In the genomic region with DNA sequence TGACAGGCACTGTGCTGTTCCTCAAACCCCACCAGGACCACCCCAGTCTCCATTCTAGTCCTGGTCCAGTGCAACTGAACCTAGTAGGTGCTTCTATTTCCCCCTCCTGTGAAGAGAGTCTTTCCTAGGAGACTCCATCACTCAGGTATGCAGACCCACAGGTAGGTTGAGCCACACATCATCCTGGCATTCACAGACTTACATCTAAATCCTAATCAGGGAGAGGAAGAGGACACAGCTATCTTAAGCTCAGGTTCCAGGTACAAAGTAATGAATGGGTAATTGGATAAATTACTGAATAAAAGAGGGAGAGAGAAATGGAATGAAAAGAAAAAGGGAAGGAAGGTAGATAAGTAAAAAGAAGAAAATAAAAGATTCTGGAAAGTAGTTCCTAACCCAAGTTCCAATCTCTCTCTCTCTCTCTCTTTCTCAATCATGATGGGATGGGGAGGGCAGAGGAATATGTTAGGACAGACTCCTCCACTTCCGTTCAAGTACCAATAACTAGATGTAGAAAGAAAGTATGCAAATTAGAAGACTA, we compare ENCODE assay signal across 9 cellular contexts.
DNase-seq lines count a peak whose midpoint lies in the region; ATAC-seq and TF ChIP-seq lines count a peak whose summit lies in the region.
"Had no signal": no experiment of that assay in that cellular context is flagged by ENCODE, and none has a peak within 500 bp of the region (broad histone marks: within the 10 kb centered on the region; RNA-seq: fewer than 3 reads in every experiment).

No MANE protein-coding gene starts in this region.

- H3K36me3 ChIP-seq in SJSA1 (no peaks in the 10 kb centered on the region), skeletal muscle tissue (ENCODE audit: control insufficient read depth in 3 of 3, insufficient read depth in 3 of 3, low read length in 3 of 3) (no peaks in the 10 kb centered on the region), testis (ENCODE audit: low read depth, missing control alignments) (no peaks in the 10 kb centered on the region)

- H3K4me1 ChIP-seq in SJSA1 (replicated peaks) (peaks cover 28% of the 10 kb centered on the region), skeletal muscle tissue (ENCODE audit: control insufficient read depth in 3 of 3, insufficient read depth in 3 of 3, low read length in 3 of 3) (peaks cover 22 to 52% (median 24%) of the 10 kb centered on the region in 3 donors), testis (peaks cover 19% of the 10 kb centered on the region)

- H3K27ac ChIP-seq in SJSA1 (peak overlapping the region; percentile 58), skeletal muscle tissue (ENCODE audit: low read depth, low read length) (peak overlapping the region; percentile 71), testis (no peak overlapping the region)
- H3K27ac ChIP-seq in CD4-positive, alpha-beta T cell (ENCODE audit: low read depth, low read length) = no peak overlapping the region

- no peaks in the 10 kb centered on the region for H3K9me3 Mint-ChIP-seq in CD4-positive, alpha-beta T cell

- ATAC-seq in GM19324 (IDR thresholded peaks at IDR 0.05; ENCODE audit: low FRiP score, unreplicated experiment) (peak; percentile 2), esophagus mucosa (peak; percentile 5), HG03196 (IDR thresholded peaks at IDR 0.05; ENCODE audit: unreplicated experiment) (no peak)
- no peak for ATAC-seq in CD4-positive, alpha-beta T cell (ENCODE audit: poor library complexity)

- no peak overlapping the region for H3K27ac Mint-ChIP-seq in CD4-positive, alpha-beta T cell

- POLR2A ChIA-PET in CD4-positive, alpha-beta T cell (lab: Charles Lee) = no interaction called here

- H3K4me3 ChIP-seq in SJSA1 = no peak overlapping the region
- H3K4me3 ChIP-seq in skeletal muscle tissue (ENCODE audit: low read length in 3 of 3) = no peak overlapping the region
- no peak overlapping the region for H3K4me3 ChIP-seq in testis

- H3K27me3 Mint-ChIP-seq in CD4-positive, alpha-beta T cell = peaks cover 4% of the 10 kb centered on the region

- H3K36me3 Mint-ChIP-seq in CD4-positive, alpha-beta T cell (ENCODE audit: low read depth) = no peaks in the 10 kb centered on the region

- no peak for TF ChIP-seq POLR2A in testis (IDR thresholded peaks at IDR 0.05)

- peak overlapping the region in 1 of 3 donors; percentile 45 for H3K9ac ChIP-seq in skeletal muscle tissue (ENCODE audit: low read depth in 1 of 3, low read length in 3 of 3)

- DNase-seq in SJSA1 (ENCODE audit: low read depth in 1 of 2, low spot score in 2 of 2) = no peak
- no peak for DNase-seq in stimulated activated CD4-positive, alpha-beta T cell treated with anti-CD3 and anti-CD28 coated beads, Interleukin-2, amount 100 ng/mL, for 48 hours
- DNase-seq in CD4-positive, alpha-beta T cell = no peak
- no peak for DNase-seq in testis
- DNase-seq: NCI-H748 treated with DMSO at 0.1 percent for 48 hours had no signal

- intact Hi-C loops in CD4-positive, alpha-beta T cell (cut with DNase I, micrococcal nuclease) = no loop called here
- intact Hi-C loops in testis (cut with DNase I; ENCODE audit: low total_unique reads) = no loop called here

- CTCF ChIA-PET in CD4-positive, alpha-beta T cell (lab: Charles Lee) = no interaction called here

- H3K27me3 ChIP-seq in SJSA1 (replicated peaks) (no peaks in the 10 kb centered on the region), skeletal muscle tissue (ENCODE audit: control insufficient read depth in 3 of 3, insufficient read depth in 3 of 3, low read length in 3 of 3) (peaks cover 0 to 3% (median 0%) of the 10 kb centered on the region in 3 donors), testis (no peaks in the 10 kb centered on the region)
- no peaks in the 10 kb centered on the region for H3K27me3 ChIP-seq in CD4-positive, alpha-beta T cell (ENCODE audit: control insufficient read depth, insufficient read depth, low read length)

- peaks cover 10% of the 10 kb centered on the region for H3K4me1 Mint-ChIP-seq in CD4-positive, alpha-beta T cell (ENCODE audit: low read depth)

- H3K4me3 Mint-ChIP-seq in CD4-positive, alpha-beta T cell = no peak overlapping the region

- no peak for TF ChIP-seq CTCF in CD4-positive, alpha-beta T cell (IDR thresholded peaks at IDR 0.05)
- no peak for TF ChIP-seq CTCF in testis (IDR thresholded peaks at IDR 0.05)

- H3K9me3 ChIP-seq in SJSA1 (replicated peaks) (no peaks in the 10 kb centered on the region), skeletal muscle tissue (ENCODE audit: control insufficient read depth in 3 of 3, low read length in 3 of 3) (no peaks in the 10 kb centered on the region), testis (no peaks in the 10 kb centered on the region)
- no peaks in the 10 kb centered on the region for H3K9me3 ChIP-seq in CD4-positive, alpha-beta T cell (ENCODE audit: control insufficient read depth, low read length)

- WGBS in testis, 2 donors = 37 to 48% methylated on average over 1 of the region's 1 CpG

Comparison
In these comparisons a context has a peak if more than half of its experiments do, and no peak if none do; other contexts are left out.
1. ATAC-seq: peak in GM19324 (single experiment) and esophagus mucosa (single experiment); none in HG03196 (single experiment) and CD4-positive, alpha-beta T cell (single experiment).
2. H3K27ac ChIP-seq: peak in SJSA1 (single experiment) and skeletal muscle tissue (single experiment); none in CD4-positive, alpha-beta T cell (single experiment) and testis (0 of 2).